Comparison of ENCODE assay signal across 28 cellular contexts in the genomic region with DNA sequence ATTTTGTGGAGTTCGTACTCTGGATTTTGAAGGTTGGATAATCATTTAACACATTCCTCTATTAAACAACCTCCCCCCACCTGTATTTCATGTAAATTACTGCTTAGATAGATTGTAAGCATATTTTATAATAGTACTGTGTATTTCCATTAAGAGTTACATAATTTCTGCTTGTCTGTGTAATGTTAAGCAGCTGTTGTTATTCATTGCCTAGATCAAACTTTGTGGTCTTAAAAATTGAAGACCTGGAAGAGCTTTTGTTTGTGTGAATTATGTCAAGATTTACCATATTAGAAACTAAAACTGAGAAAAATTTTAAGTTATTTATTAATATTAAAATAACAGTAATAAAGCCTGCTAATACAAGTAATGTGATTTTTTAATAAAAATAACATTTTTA.
"Had no signal": no experiment of that assay in that cellular context is flagged by ENCODE, and none has a peak within 500 bp of the region (broad histone marks: within the 10 kb centered on the region; RNA-seq: fewer than 3 reads in every experiment).

No MANE protein-coding gene starts in this region.

- H3K36me3 ChIP-seq: gastrocnemius medialis, prostate gland, right atrium auricular region, suprapubic skin, tibial nerve had no signal

- H3K4me3 Mint-ChIP-seq: activated CD4-positive, alpha-beta T cell treated with anti-CD3 and anti-CD28 coated beads, Interleukin-2, amount 10 ng/mL, durations not matched to agents 7 days and 5 days; activated CD8-positive, alpha-beta T cell treated with anti-CD3 and anti-CD28 coated beads, Interleukin-2, amount 10 ng/mL, durations not matched to agents 7 days and 5 days; central memory CD8-positive, alpha-beta T cell; neural progenitor cell; stimulated activated effector memory CD8-positive, alpha-beta T cell treated with anti-CD3 and anti-CD28 coated beads, Interleukin-12 subunit alpha, Interleukin-12 subunit beta, amount 100 ng/mL, for 72 hours; stimulated activated naive CD8-positive, alpha-beta T cell treated with anti-CD3 and anti-CD28 coated beads, Interleukin-15, amount 100 ng/mL, for 72 hours had no signal

- H3K27ac Mint-ChIP-seq: activated CD4-positive, alpha-beta T cell treated with anti-CD3 and anti-CD28 coated beads, Interleukin-2, amount 10 ng/mL, durations not matched to agents 7 days and 5 days; activated CD8-positive, alpha-beta T cell treated with anti-CD3 and anti-CD28 coated beads, Interleukin-2, amount 10 ng/mL, durations not matched to agents 7 days and 5 days; activated naive CD4-positive, alpha-beta T cell treated with anti-CD3 and anti-CD28 coated beads, Interleukin-2, amount 50 U/mL, for 72 hours; neural progenitor cell; stimulated activated effector memory CD8-positive, alpha-beta T cell treated with anti-CD3 and anti-CD28 coated beads, Interleukin-12 subunit alpha, Interleukin-12 subunit beta, amount 100 ng/mL, for 72 hours; stimulated activated naive CD8-positive, alpha-beta T cell treated with anti-CD3 and anti-CD28 coated beads, Interleukin-15, amount 100 ng/mL, for 72 hours had no signal

- H3K27me3 ChIP-seq: gastrocnemius medialis, neural progenitor cell, right atrium auricular region, suprapubic skin, tibial nerve had no signal

- H3K9ac ChIP-seq: neural progenitor cell had no signal

- H3K27ac ChIP-seq: neural progenitor cell, prostate gland, right atrium auricular region, suprapubic skin, tibial nerve, WERI-Rb-1 had no signal

- ATAC-seq: activated CD8-positive, alpha-beta T cell treated with anti-CD3 and anti-CD28 coated beads, Interleukin-2, amount 10 ng/mL, durations not matched to agents 7 days and 5 days; activated naive CD4-positive, alpha-beta T cell treated with anti-CD3 and anti-CD28 coated beads, Interleukin-2, amount 50 U/mL, for 72 hours; esophagus mucosa; gastrocnemius medialis; left cardiac atrium; mucosa of descending colon; stimulated activated effector memory CD8-positive, alpha-beta T cell treated with anti-CD3 and anti-CD28 coated beads, Interleukin-12 subunit alpha, Interleukin-12 subunit beta, amount 100 ng/mL, for 72 hours; stimulated activated naive CD8-positive, alpha-beta T cell treated with anti-CD3 and anti-CD28 coated beads, Interleukin-15, amount 100 ng/mL, for 72 hours had no signal

- FAIRE-seq: astrocyte, colon, endothelial cell of umbilical vein, islet of Langerhans, urothelium cell line had no signal

- H3K9me3 Mint-ChIP-seq: activated CD4-positive, alpha-beta T cell treated with anti-CD3 and anti-CD28 coated beads, Interleukin-2, amount 10 ng/mL, durations not matched to agents 7 days and 5 days; activated naive CD4-positive, alpha-beta T cell treated with anti-CD3 and anti-CD28 coated beads, Interleukin-2, amount 50 U/mL, for 72 hours; central memory CD8-positive, alpha-beta T cell; stimulated activated effector memory CD8-positive, alpha-beta T cell treated with anti-CD3 and anti-CD28 coated beads, Interleukin-12 subunit alpha, Interleukin-12 subunit beta, amount 100 ng/mL, for 72 hours; stimulated activated naive CD8-positive, alpha-beta T cell treated with anti-CD3 and anti-CD28 coated beads, Interleukin-15, amount 100 ng/mL, for 72 hours had no signal

- H3K9me3 ChIP-seq: gastrocnemius medialis, mucosa of descending colon, prostate gland, right atrium auricular region, suprapubic skin, tibial nerve had no signal

- H3K27me3 Mint-ChIP-seq: activated CD4-positive, alpha-beta T cell treated with anti-CD3 and anti-CD28 coated beads, Interleukin-2, amount 10 ng/mL, durations not matched to agents 7 days and 5 days; central memory CD8-positive, alpha-beta T cell; stimulated activated naive CD8-positive, alpha-beta T cell treated with anti-CD3 and anti-CD28 coated beads, Interleukin-15, amount 100 ng/mL, for 72 hours had no signal

- H3K4me2 ChIP-seq: neural progenitor cell had no signal

- DNase-seq: activated CD4-positive, alpha-beta T cell treated with anti-CD3 and anti-CD28 coated beads, Interleukin-2, amount 10 ng/mL, durations not matched to agents 7 days and 5 days; activated CD4-positive, CD25-positive, alpha-beta regulatory T cell treated with anti-CD3 and anti-CD28 coated beads, Interleukin-2, amount 50 U/mL, for 72 hours; activated CD8-positive, alpha-beta T cell treated with anti-CD3 and anti-CD28 coated beads, Interleukin-2, amount 10 ng/mL, durations not matched to agents 7 days and 5 days; activated gamma-delta T cell treated with Interleukin-2 at 50 U/mL for 16 hours; activated T-cell treated with anti-CD3 and anti-CD28 coated beads, Interleukin-2, amount 50 U/mL, for 1 hour; effector memory CD4-positive, alpha-beta T cell; gastrocnemius medialis; left cardiac atrium; mesendoderm; mucosa of descending colon; stimulated activated CD4-positive, alpha-beta T cell treated with anti-CD3 and anti-CD28 coated beads, Interleukin-2, amount 100 ng/mL, for 24 hours; stimulated activated naive CD8-positive, alpha-beta T cell treated with anti-CD3 and anti-CD28 coated beads, Interleukin-15, amount 100 ng/mL, for 72 hours; T-helper 2 cell; WERI-Rb-1 had no signal

- H3K4me3 ChIP-seq: gastrocnemius medialis, mucosa of descending colon, neural progenitor cell, prostate gland, right atrium auricular region, suprapubic skin, tibial nerve had no signal

- H2AFZ ChIP-seq: neural progenitor cell had no signal
